ENCODE assay signal across 9 cellular contexts in genomic region chr10:116274141-116274861, GRCh38. TPM values are rescaled to one million over a fixed set of nuclear protein-coding genes. Genes with fewer than 3 reads are reported as not detected.
DNase-seq lines count a peak whose midpoint lies in the region; ATAC-seq and TF ChIP-seq lines count a peak whose summit lies in the region.
"Had no signal": no experiment of that assay in that cellular context is flagged by ENCODE, and none has a peak within 500 bp of the region (broad histone marks: within the 10 kb centered on the region; RNA-seq: fewer than 3 reads in every experiment).

No MANE protein-coding gene starts in this region.

- peaks cover 8% of the 10 kb centered on the region for H3K4me1 ChIP-seq in ACC112 (ENCODE audit: control insufficient read depth, insufficient read depth, low read length, unreplicated experiment)
- no peaks in the 10 kb centered on the region for H3K4me1 ChIP-seq in colonic mucosa
- no peaks in the 10 kb centered on the region for H3K4me1 ChIP-seq in muscle layer of colon (ENCODE audit: insufficient read depth, low read length)

- H2AFZ ChIP-seq in ACC112 (ENCODE audit: low read length, unreplicated experiment), result peak overlapping the region; percentile 57

- DNase-seq in HuH-7 (ENCODE audit: low spot score) (peak; percentile 39), colonic mucosa (no peak), NCI-H2029 treated with DMSO at 0.1 percent for 48 hours (lab: John Stamatoyannopoulos, UW) (no peak)
- DNase-seq in stimulated activated CD4-positive, alpha-beta T cell treated with anti-CD3 and anti-CD28 coated beads, Interleukin-1b, Interleukin-23, amount 100 ng/mL, for 48 hours, result no peak
- no peak for DNase-seq in activated CD8-positive, alpha-beta memory T cell treated with anti-CD3 and anti-CD28 coated beads, Interleukin-2, amount 50 U/mL, for 48 hours
- DNase-seq: NCI-H446 had no signal

- H3K9me3 ChIP-seq in colonic mucosa (no peaks in the 10 kb centered on the region), muscle layer of colon (ENCODE audit: low read length) (no peaks in the 10 kb centered on the region)

- H3K27me3 ChIP-seq in ACC112 (ENCODE audit: insufficient read depth, low read length), result peaks cover 69% of the 10 kb centered on the region
- H3K27me3 ChIP-seq in colonic mucosa, result peaks cover 59% of the 10 kb centered on the region
- peaks cover 20 to 59% of the 10 kb centered on the region in 2 donors for H3K27me3 ChIP-seq in muscle layer of colon (ENCODE audit: control insufficient read depth in 1 of 2, insufficient read depth in 2 of 2, low read length in 2 of 2)

- no peaks in the 10 kb centered on the region for H3K79me2 ChIP-seq in ACC112 (ENCODE audit: control insufficient read depth, insufficient read depth, low read length, unreplicated experiment)

- H3K9ac ChIP-seq in colonic mucosa (ENCODE audit: low read depth in 2 of 2, low read length in 2 of 2) (no peak overlapping the region), muscle layer of colon (ENCODE audit: low read length) (no peak overlapping the region)

- no peak for TF ChIP-seq CTCF in colonic mucosa (IDR thresholded peaks at IDR 0.05)

- intact Hi-C loops in colonic mucosa (cut with DNase I), result no loop called here

- no peaks in the 10 kb centered on the region for H3K36me3 ChIP-seq in ACC112 (ENCODE audit: insufficient read depth, low read length)
- H3K36me3 ChIP-seq in colonic mucosa, result no peaks in the 10 kb centered on the region
- H3K36me3 ChIP-seq in muscle layer of colon (ENCODE audit: insufficient read depth, low read length), result no peaks in the 10 kb centered on the region

- H3K4me3 ChIP-seq in ACC112 (ENCODE audit: low read depth, low read length), result peak overlapping the region; percentile 81
- peak overlapping the region; percentile 4 for H3K4me3 ChIP-seq in colonic mucosa
- peak overlapping the region; percentile 75 to 77 for H3K4me3 ChIP-seq in muscle layer of colon (ENCODE audit: low read depth in 1 of 2, low read length in 2 of 2)

- H3K27ac ChIP-seq in ACC112 (ENCODE audit: low read depth, low read length) (no peak overlapping the region), colonic mucosa (no peak overlapping the region), muscle layer of colon (ENCODE audit: low read depth, low read length) (peak overlapping the region; percentile 66)

- ATAC-seq in HG03565 (IDR thresholded peaks at IDR 0.05; ENCODE audit: unreplicated experiment), result no peak

RNA-seq across cellular contexts. Expression of gene GFRA1, which starts 1.3 kb away (rescaled TPM):
- 1 to 10 TPM; 1.0 to 4.9 TPM for total RNA-seq in colonic mucosa

RNA-seq across cellular contexts. Expression of gene CCDC172, which starts 49.9 kb away (rescaled TPM):
- total RNA-seq in colonic mucosa, result not detected

Comparison
In these comparisons a context has a peak if more than half of its experiments do, and no peak if none do; other contexts are left out.
1. H3K4me3 ChIP-seq: peak in every context shown above with its lines; median percentile 81 in ACC112; 76 in muscle layer of colon; 4 in colonic mucosa.